ENCODE assay signal across 8 cellular contexts in the genomic region with DNA sequence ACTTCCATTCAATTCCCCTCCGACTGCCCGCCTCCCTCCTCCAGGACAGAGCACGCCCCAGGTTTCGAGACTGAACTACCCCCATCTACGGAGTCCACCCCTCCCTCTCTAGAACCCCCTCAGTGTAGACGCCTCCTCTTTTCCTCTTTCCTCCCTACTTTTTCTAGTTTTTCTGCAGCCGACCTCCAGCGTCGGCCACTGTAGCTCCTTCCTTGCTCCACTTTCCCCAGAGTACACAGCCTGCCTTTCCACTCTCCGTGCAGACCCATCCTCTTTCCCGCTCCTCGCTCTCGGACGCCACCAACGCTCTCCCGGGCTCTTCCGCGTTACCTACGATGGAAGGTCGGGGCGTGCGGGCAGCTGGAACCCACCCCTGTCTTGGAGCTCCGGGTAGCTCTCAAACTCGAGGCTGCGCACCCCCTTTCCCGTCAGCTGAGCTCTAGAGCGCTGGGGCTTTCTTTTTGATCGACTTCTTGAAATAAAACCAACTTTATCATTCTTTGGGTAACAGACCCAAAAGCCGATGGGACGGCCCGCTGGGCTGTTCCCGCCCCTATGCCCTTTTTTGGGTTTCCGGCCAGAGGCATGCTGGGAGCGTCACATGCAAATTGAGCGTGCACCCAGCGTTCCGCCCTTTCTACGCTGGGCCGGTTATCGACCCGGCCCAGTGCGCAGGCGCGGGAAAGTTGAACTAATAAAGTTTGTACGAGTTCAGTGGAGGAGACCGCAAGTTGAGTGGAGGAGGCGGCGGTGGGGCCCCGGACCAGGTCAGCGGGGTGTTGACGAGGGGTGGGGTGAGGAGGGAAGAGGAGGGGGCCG.
DNase-seq lines count a peak whose midpoint lies in the region; ATAC-seq lines count a peak whose summit lies in the region.

A gene with protein sequence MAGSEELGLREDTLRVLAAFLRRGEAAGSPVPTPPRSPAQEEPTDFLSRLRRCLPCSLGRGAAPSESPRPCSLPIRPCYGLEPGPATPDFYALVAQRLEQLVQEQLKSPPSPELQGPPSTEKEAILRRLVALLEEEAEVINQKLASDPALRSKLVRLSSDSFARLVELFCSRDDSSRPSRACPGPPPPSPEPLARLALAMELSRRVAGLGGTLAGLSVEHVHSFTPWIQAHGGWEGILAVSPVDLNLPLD (plus strand): TSS at position 633 of the 819 bp plus-strand sequence. CDS start 760 bp downstream, outside the sequence.
Gene IRF3 (minus strand): TSS at position 557 of the 819 bp plus-strand sequence. CDS start 1,019 bp downstream, outside the sequence.

- peaks cover 27% of the 10 kb centered on the region for H3K4me1 ChIP-seq in effector memory CD4-positive, alpha-beta T cell (ENCODE audit: control insufficient read depth, insufficient read depth, low read length, poor library complexity, severe bottlenecking)

- peak within 1 kb of the TSS; percentile 85 for H3K27ac ChIP-seq in effector memory CD4-positive, alpha-beta T cell (ENCODE audit: insufficient read depth, low read length, poor library complexity, severe bottlenecking)

- H3K9me3 ChIP-seq in effector memory CD4-positive, alpha-beta T cell (ENCODE audit: control insufficient read depth, low read length), result no peaks in the 10 kb centered on the region

- H3K4me3 ChIP-seq in effector memory CD4-positive, alpha-beta T cell (ENCODE audit: insufficient read depth, low read depth, low read length, poor library complexity, severe bottlenecking), result peak within 1 kb of the TSS; percentile 97

- ATAC-seq in GM19468 (IDR thresholded peaks at IDR 0.05; ENCODE audit: extremely low read depth, unreplicated experiment), result peak; percentile 83

- DNase-seq in CMK (ENCODE audit: low read depth) (peak; percentile 98), HS-5 (ENCODE audit: low read depth) (peak; percentile 87), NOMO-1 treated with dmso at 0.1 percent for 144 hours (lab: John Stamatoyannopoulos, UW; ENCODE audit: unreplicated experiment) (peak; percentile 96), medulla oblongata (ENCODE audit: extremely low spot score) (peak; percentile 97)
- DNase-seq in activated CD8-positive, alpha-beta memory T cell treated with anti-CD3 and anti-CD28 coated beads for 4 hours (ENCODE audit: low read depth in 2 of 2), result peak; percentile 98 to 99
- DNase-seq in effector memory CD4-positive, alpha-beta T cell, result peak; percentile 97 to 99 (median 98)
- peak; percentile 98 to 99 (median 99) for DNase-seq in stimulated activated CD4-positive, alpha-beta T cell treated with anti-CD3 and anti-CD28 coated beads, TNF-alpha, amount 100 ng/mL, for 48 hours (ENCODE audit: low read depth in 3 of 3)

- no peaks in the 10 kb centered on the region for H3K27me3 ChIP-seq in effector memory CD4-positive, alpha-beta T cell (replicated peaks; ENCODE audit: control insufficient read depth, insufficient read depth, low read length, poor library complexity, severe bottlenecking)

- peaks cover 26% of the 10 kb centered on the region for H3K36me3 ChIP-seq in effector memory CD4-positive, alpha-beta T cell (ENCODE audit: control insufficient read depth, insufficient read depth, low read length)

Comparison
In these comparisons a context has a peak if more than half of its experiments do, and no peak if none do; other contexts are left out.
1. Peak in every context shown above with its lines: DNase-seq, ATAC-seq, H3K4me3 ChIP-seq and H3K27ac ChIP-seq.